ENCODE assay signal across 22 cellular contexts in genomic region chr1:166914111-166914510, GRCh38.
"Had no signal": no experiment of that assay in that cellular context is flagged by ENCODE, and none has a peak within 500 bp of the region (broad histone marks: within the 10 kb centered on the region; RNA-seq: fewer than 3 reads in every experiment).

No MANE protein-coding gene starts in this region.

- H3K27ac ChIP-seq: esophagus squamous epithelium, lower lobe of right lung, neutrophil, pancreas, right lobe of liver, thoracic aorta, tibial nerve, upper lobe of right lung, uterus had no signal

- DNase-seq: cortex of kidney; effector memory CD8-positive, alpha-beta T cell; erythroblast; esophagus squamous epithelium; hypothalamus; immature natural killer cell; islet precursor cell; kidney glomerular epithelial cell; left ventricle myocardium superior; lower lobe of right lung; natural killer cell; pancreas; right lobe of liver; stimulated activated CD4-positive, alpha-beta T cell treated with anti-CD3 and anti-CD28 coated beads, Interleukin-2, amount 100 ng/mL, for 24 hours; stimulated activated CD4-positive, alpha-beta T cell treated with anti-CD3 and anti-CD28 coated beads, Interleukin-4, amount 100 ng/mL, for 24 hours; upper lobe of right lung; uterus had no signal

- H3K4me3 ChIP-seq: esophagus squamous epithelium, lower lobe of right lung, pancreas, right lobe of liver, thoracic aorta, tibial nerve, upper lobe of right lung, uterus had no signal

- H3K27ac Mint-ChIP-seq: effector memory CD8-positive, alpha-beta T cell; immature natural killer cell; natural killer cell; stimulated activated memory B cell treated with anti-CD40 and anti-IgM and Interleukin-4, amounts not matched to agents 10 μg/mL and 1 μg/mL and 100 μg/mL, for 72 hours; stimulated activated naive CD8-positive, alpha-beta T cell treated with anti-CD3 and anti-CD28 coated beads, Interleukin-15, Interleukin-2, amounts not matched to agents 100 ng/mL and 50 ng/mL, for 24 hours had no signal

- H3K4me1 ChIP-seq: lower lobe of right lung, right lobe of liver, tibial nerve, upper lobe of right lung, uterus had no signal

- H3K36me3 ChIP-seq: esophagus squamous epithelium, lower lobe of right lung, neutrophil, pancreas, right lobe of liver, thoracic aorta, tibial nerve, upper lobe of right lung, uterus had no signal

- H3K9me3 Mint-ChIP-seq: effector memory CD8-positive, alpha-beta T cell; immature natural killer cell; natural killer cell had no signal

- H3K9me3 ChIP-seq: esophagus squamous epithelium, lower lobe of right lung, neutrophil, pancreas, right lobe of liver, upper lobe of right lung, uterus had no signal

- H3K27me3 ChIP-seq: pancreas, right lobe of liver, upper lobe of right lung, uterus had no signal

- H3K36me3 Mint-ChIP-seq: immature natural killer cell; natural killer cell; stimulated activated memory B cell treated with anti-CD40 and anti-IgM and Interleukin-4, amounts not matched to agents 10 μg/mL and 1 μg/mL and 100 μg/mL, for 72 hours had no signal

- ATAC-seq: effector memory CD8-positive, alpha-beta T cell; left ventricle myocardium superior; lower lobe of right lung; natural killer cell; pancreas; right lobe of liver; stimulated activated memory B cell treated with anti-CD40 and anti-IgM and Interleukin-4, amounts not matched to agents 10 μg/mL and 1 μg/mL and 100 μg/mL, for 72 hours; upper lobe of right lung had no signal
